1 cellular context compared by ENCODE assay signal in genomic region chr2:196174424-196174823, GRCh38.
TF ChIP-seq lines count a peak whose summit lies in the region.

No MANE protein-coding gene starts in this region.

TF ChIP-seq in GM23338, 12 proteins besides CTCF, POLR2A, EP300 and RAD21 (continued from another document):
- TF ChIP-seq REST (IDR thresholded peaks at IDR 0.05; ENCODE audit: unreplicated experiment) (no peak), ZNF114 (CRISPR knock-in tag; IDR thresholded peaks at IDR 0.05) (no peak), NANOG (IDR thresholded peaks at IDR 0.05; ENCODE audit: borderline replicate concordance) (no peak), JUNB (IDR thresholded peaks at IDR 0.05; ENCODE audit: unreplicated experiment) (no peak), EZH2phosphoT487 (IDR thresholded peaks at IDR 0.05; ENCODE audit: unreplicated experiment) (no peak), CREB1 (CRISPR knock-in tag; IDR thresholded peaks at IDR 0.05; ENCODE audit: low read depth) (no peak), ZNF331 (CRISPR knock-in tag; IDR thresholded peaks at IDR 0.05; ENCODE audit: low read depth) (no peak), POLR2AphosphoS5 (IDR thresholded peaks at IDR 0.05; ENCODE audit: low read depth) (no peak)
- TF ChIP-seq, protein P1, sequence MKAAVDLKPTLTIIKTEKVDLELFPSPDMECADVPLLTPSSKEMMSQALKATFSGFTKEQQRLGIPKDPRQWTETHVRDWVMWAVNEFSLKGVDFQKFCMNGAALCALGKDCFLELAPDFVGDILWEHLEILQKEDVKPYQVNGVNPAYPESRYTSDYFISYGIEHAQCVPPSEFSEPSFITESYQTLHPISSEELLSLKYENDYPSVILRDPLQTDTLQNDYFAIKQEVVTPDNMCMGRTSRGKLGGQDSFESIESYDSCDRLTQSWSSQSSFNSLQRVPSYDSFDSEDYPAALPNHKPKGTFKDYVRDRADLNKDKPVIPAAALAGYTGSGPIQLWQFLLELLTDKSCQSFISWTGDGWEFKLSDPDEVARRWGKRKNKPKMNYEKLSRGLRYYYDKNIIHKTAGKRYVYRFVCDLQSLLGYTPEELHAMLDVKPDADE (IDR thresholded peaks at IDR 0.05): no peak
TF ChIP-seq in GM23338: peak in this region for 0.
